7 cellular contexts compared by ENCODE assay signal in the genomic region with DNA sequence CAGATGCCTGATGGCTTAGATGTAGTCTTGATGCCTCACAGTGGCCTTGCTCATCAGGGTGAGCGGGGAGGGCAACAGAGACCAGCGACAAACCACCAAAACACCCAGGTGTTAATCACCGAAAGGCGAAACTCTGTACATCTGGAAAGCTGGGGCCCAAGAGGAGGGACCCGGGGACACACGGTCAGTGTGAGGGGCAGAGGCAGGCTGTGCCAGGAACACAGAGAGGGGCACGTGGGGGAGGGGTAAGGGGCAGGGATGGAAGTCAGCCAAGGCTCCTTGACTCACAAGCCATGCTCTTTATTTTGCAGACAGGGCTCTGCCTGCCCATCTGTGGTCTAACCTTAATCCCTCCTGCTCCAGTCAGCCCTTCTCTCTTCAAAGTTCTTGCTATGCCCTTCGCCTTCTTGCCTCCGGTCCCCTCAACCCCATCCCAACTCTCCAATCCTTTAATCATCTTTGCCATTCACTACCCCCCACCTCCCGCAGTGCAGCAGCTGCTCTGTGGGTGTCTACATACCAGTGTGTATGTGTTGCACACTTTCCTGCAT. TPM values are rescaled to one million over a fixed set of nuclear protein-coding genes. Genes with fewer than 3 reads are reported as not detected.
DNase-seq lines count a peak whose midpoint lies in the region; ATAC-seq, FAIRE-seq and TF ChIP-seq lines count a peak whose summit lies in the region.

No MANE protein-coding gene starts in this region.

- H3K9me2 ChIP-seq in OCI-LY7 (ENCODE audit: insufficient read depth, low read length), result no peaks in the 10 kb centered on the region

- no peaks in the 10 kb centered on the region for H3K27me3 Mint-ChIP-seq in stimulated activated naive B cell treated with anti-CD40 and anti-IgM and Interleukin-4, amounts not matched to agents 10 μg/mL and 1 μg/mL and 100 μg/mL, for 72 hours

- ATAC-seq in gastroesophageal sphincter, result no peak
- no peak for ATAC-seq in stimulated activated naive B cell treated with anti-CD40 and anti-IgM and Interleukin-4, amounts not matched to agents 10 μg/mL and 1 μg/mL and 100 μg/mL, for 72 hours (replicated peaks)
- no peak for ATAC-seq in GM21786 (IDR thresholded peaks at IDR 0.05; ENCODE audit: unreplicated experiment)
- ATAC-seq in HG03342 (IDR thresholded peaks at IDR 0.05; ENCODE audit: unreplicated experiment), result no peak

- no peak for TF ChIP-seq EP300 in gastroesophageal sphincter (IDR thresholded peaks at IDR 0.05)

- peak; percentile 74 for FAIRE-seq in GM19239 (lab: Jason Lieb, UNC)

- TF ChIP-seq CTCF in OCI-LY7 (conservative IDR thresholded peaks at IDR 0.05; ENCODE audit: low read length), result no peak
- TF ChIP-seq CTCF in gastroesophageal sphincter (IDR thresholded peaks at IDR 0.05), result no peak

- no peaks in the 10 kb centered on the region for H3K9me3 ChIP-seq in OCI-LY7 (ENCODE audit: low read length)
- H3K9me3 ChIP-seq in gastroesophageal sphincter, result no peaks in the 10 kb centered on the region

- H3K36me3 ChIP-seq in OCI-LY7 (ENCODE audit: insufficient read depth, low read length) (peaks cover 66% of the 10 kb centered on the region), gastroesophageal sphincter (peaks cover 0 to 4% of the 10 kb centered on the region in 2 donors)

- H3K27me3 ChIP-seq in gastroesophageal sphincter, result no peaks in the 10 kb centered on the region

- WGBS in gastroesophageal sphincter (ENCODE audit: low coverage in 1 of 2), 2 donors, result 44 to 60% methylated on average over 3 to 9 of the region's 10 CpGs

- peak overlapping the region; percentile 91 for H3K4me2 ChIP-seq in OCI-LY7 (ENCODE audit: low read length)

- no TSS peak for BruUV-seq in OCI-LY7 (replicated peaks; lab: Mats Ljungman, UMichigan)

- peaks cover 69 to 80% of the 10 kb centered on the region in 2 donors for H3K4me1 Mint-ChIP-seq in stimulated activated naive B cell treated with anti-CD40 and anti-IgM and Interleukin-4, amounts not matched to agents 10 μg/mL and 1 μg/mL and 100 μg/mL, for 72 hours

- peaks cover 43 to 58% of the 10 kb centered on the region in 2 donors for H3K36me3 Mint-ChIP-seq in stimulated activated naive B cell treated with anti-CD40 and anti-IgM and Interleukin-4, amounts not matched to agents 10 μg/mL and 1 μg/mL and 100 μg/mL, for 72 hours

- POLR2A ChIA-PET in OCI-LY7 (lab: Charles Lee), result interaction anchor here (1.3 to 8.9 kb wide), 5 partner anchors 5 to 13 kb away, joined by 6 to 179 read pairs (median 11); no protein-coding TSS in a partner anchor

- no peak for DNase-seq in GM19239 (ENCODE audit: insufficient read length, low spot score)
- peak; percentile 73 for DNase-seq in OCI-LY7 (ENCODE audit: low spot score)
- DNase-seq in stimulated activated naive B cell treated with anti-CD40 and anti-IgM and Interleukin-4, amounts not matched to agents 10 μg/mL and 1 μg/mL and 100 μg/mL, for 72 hours, result no peak
- no peak for DNase-seq in KG1 (lab: John Stamatoyannopoulos, UW)

- CTCF ChIA-PET in OCI-LY7 (lab: Charles Lee; ENCODE audit: unreplicated experiment), result interaction anchor here (0.7 to 1.9 kb wide), 3 partner anchors 10 to 21 kb away, joined by 3 to 5 read pairs (median 4); no protein-coding TSS in a partner anchor

- peaks cover 90% of the 10 kb centered on the region for H3K79me2 ChIP-seq in OCI-LY7 (ENCODE audit: insufficient read depth, low read depth, low read length)

- H4K20me1 ChIP-seq in OCI-LY7 (ENCODE audit: insufficient read depth, low read length), result no peaks in the 10 kb centered on the region

- peak overlapping the region; percentile 98 for H3K27ac ChIP-seq in OCI-LY7 (ENCODE audit: low read depth, low read length, poor library complexity, severe bottlenecking)
- H3K27ac ChIP-seq in gastroesophageal sphincter, result peak overlapping the region in 3 of 4 donors; percentile 75 to 100 (median 99)

- peak overlapping the region; percentile 98 for H3K4me3 ChIP-seq in OCI-LY7 (ENCODE audit: low read depth, low read length, poor library complexity, severe bottlenecking)
- H3K4me3 ChIP-seq in gastroesophageal sphincter, result peak overlapping the region in 1 of 2 donors; percentile 98

- intact Hi-C loops in OCI-LY7 (cut with micrococcal nuclease; ENCODE audit: unreplicated experiment), result loop anchor here (1.0 to 10.0 kb wide), 2 partner anchors 16 to 1631 kb away; no protein-coding TSS in a partner anchor

- H3K9me3 Mint-ChIP-seq in stimulated activated naive B cell treated with anti-CD40 and anti-IgM and Interleukin-4, amounts not matched to agents 10 μg/mL and 1 μg/mL and 100 μg/mL, for 72 hours, result no peaks in the 10 kb centered on the region

- H3K4me3 Mint-ChIP-seq in stimulated activated naive B cell treated with anti-CD40 and anti-IgM and Interleukin-4, amounts not matched to agents 10 μg/mL and 1 μg/mL and 100 μg/mL, for 72 hours, result peak overlapping the region; percentile 98

- H3K4me1 ChIP-seq in OCI-LY7 (ENCODE audit: insufficient read depth, low read length, poor library complexity, severe bottlenecking) (peaks cover 69% of the 10 kb centered on the region), gastroesophageal sphincter (peaks cover 15 to 81% (median 72%) of the 10 kb centered on the region in 3 donors)

- TF ChIP-seq POLR2A in gastroesophageal sphincter (IDR thresholded peaks at IDR 0.05), result no peak

- H2AFZ ChIP-seq in OCI-LY7 (ENCODE audit: low read length), result no peak overlapping the region

- peak overlapping the region; percentile 88 for H3K27ac Mint-ChIP-seq in stimulated activated naive B cell treated with anti-CD40 and anti-IgM and Interleukin-4, amounts not matched to agents 10 μg/mL and 1 μg/mL and 100 μg/mL, for 72 hours

RNA-seq across cellular contexts. Expression of a gene that starts 4.3 kb away (rescaled TPM):
- total RNA-seq in OCI-LY7 (2014; rRNA removed; shearing (Covaris generic)), result 23.4 and 42.7 TPM in 2 replicates
- total RNA-seq in OCI-LY7 (2022), result 92.3 and 101 TPM in 2 replicates
- 10 to 100 TPM; 49.0 to 94.3 (median 67.1) TPM for total RNA-seq in gastroesophageal sphincter
